In the genomic region with DNA sequence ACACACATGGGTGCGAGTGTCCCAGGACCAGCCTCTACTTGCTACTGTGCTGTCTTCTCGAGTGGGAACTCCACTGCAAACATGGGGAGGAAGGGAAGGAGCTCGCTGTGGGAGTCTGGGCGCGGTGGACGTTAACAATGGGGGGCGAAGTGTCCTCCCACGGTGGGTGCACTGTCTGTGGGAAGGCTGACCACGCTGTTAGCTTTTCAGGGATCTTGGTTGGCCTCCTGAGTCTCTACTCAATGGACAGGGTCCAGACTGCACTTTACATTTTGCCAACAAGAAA, we compare ENCODE assay signal across 26 cellular contexts.
"Had no signal": no experiment of that assay in that cellular context is flagged by ENCODE, and none has a peak within 500 bp of the region (broad histone marks: within the 10 kb centered on the region; RNA-seq: fewer than 3 reads in every experiment).

No MANE protein-coding gene starts in this region.

- H3K4me2 ChIP-seq: hepatocyte, SK-N-SH had no signal

- H3K27ac Mint-ChIP-seq: activated CD4-positive, alpha-beta T cell treated with anti-CD3 and anti-CD28 coated beads, Interleukin-2, amount 10 ng/mL, durations not matched to agents 7 days and 5 days; activated CD8-positive, alpha-beta memory T cell treated with anti-CD3 and anti-CD28 coated beads, Interleukin-2, amount 10 ng/mL, durations not matched to agents 7 days and 5 days; activated CD8-positive, alpha-beta T cell treated with anti-CD3 and anti-CD28 coated beads, Interleukin-2, amount 10 ng/mL, durations not matched to agents 7 days and 5 days; activated naive CD4-positive, alpha-beta T cell treated with anti-CD3 and anti-CD28 coated beads, Interleukin-2, amount 10 ng/mL, durations not matched to agents 7 days and 5 days; activated naive CD8-positive, alpha-beta T cell treated with anti-CD3 and anti-CD28 coated beads, Interleukin-2, amount 10 ng/mL, durations not matched to agents 7 days and 5 days; activated T-helper 1 cell treated with anti-CD3 and anti-CD28 coated beads, Interleukin-12 subunit alpha, Interleukin-12 subunit beta, Interleukin-2, Interleukin-4 antibody, amounts not matched to agents 30 ng/mL and 10 ng/mL and 1 ng/mL, durations not matched to agents 14 hours and 24 hours and 36 hours; nephron progenitor cell; WTC11 had no signal

- H3K36me3 Mint-ChIP-seq: activated CD8-positive, alpha-beta memory T cell treated with anti-CD3 and anti-CD28 coated beads, Interleukin-2, amount 10 ng/mL, durations not matched to agents 7 days and 5 days; activated naive CD4-positive, alpha-beta T cell treated with anti-CD3 and anti-CD28 coated beads, Interleukin-2, amount 10 ng/mL, durations not matched to agents 7 days and 5 days; activated naive CD8-positive, alpha-beta T cell treated with anti-CD3 and anti-CD28 coated beads, Interleukin-2, amount 10 ng/mL, durations not matched to agents 7 days and 5 days; WTC11 had no signal

- H3K4me3 ChIP-seq: gastroesophageal sphincter, hepatocyte, spleen, stomach, tibial artery had no signal

- H3K9me3 Mint-ChIP-seq: activated CD4-positive, alpha-beta T cell treated with anti-CD3 and anti-CD28 coated beads, Interleukin-2, amount 10 ng/mL, durations not matched to agents 7 days and 5 days; activated naive CD4-positive, alpha-beta T cell treated with anti-CD3 and anti-CD28 coated beads, Interleukin-2, amount 10 ng/mL, durations not matched to agents 7 days and 5 days; activated naive CD8-positive, alpha-beta T cell treated with anti-CD3 and anti-CD28 coated beads, Interleukin-2, amount 10 ng/mL, durations not matched to agents 7 days and 5 days; activated T-helper 1 cell treated with anti-CD3 and anti-CD28 coated beads, Interleukin-12 subunit alpha, Interleukin-12 subunit beta, Interleukin-2, Interleukin-4 antibody, amounts not matched to agents 30 ng/mL and 10 ng/mL and 1 ng/mL, durations not matched to agents 14 hours and 24 hours and 36 hours; nephron progenitor cell; WTC11 had no signal

- H2AFZ ChIP-seq: hepatocyte had no signal

- H3K9ac ChIP-seq: SK-N-SH had no signal

- H3K4me3 Mint-ChIP-seq: activated CD4-positive, alpha-beta T cell treated with anti-CD3 and anti-CD28 coated beads, Interleukin-2, amount 10 ng/mL, durations not matched to agents 7 days and 5 days; activated CD8-positive, alpha-beta memory T cell treated with anti-CD3 and anti-CD28 coated beads, Interleukin-2, amount 10 ng/mL, durations not matched to agents 7 days and 5 days; activated CD8-positive, alpha-beta T cell treated with anti-CD3 and anti-CD28 coated beads, Interleukin-2, amount 10 ng/mL, durations not matched to agents 7 days and 5 days; activated naive CD4-positive, alpha-beta T cell treated with anti-CD3 and anti-CD28 coated beads, Interleukin-2, amount 10 ng/mL, durations not matched to agents 7 days and 5 days; activated naive CD8-positive, alpha-beta T cell treated with anti-CD3 and anti-CD28 coated beads, Interleukin-2, amount 10 ng/mL, durations not matched to agents 7 days and 5 days; activated T-helper 1 cell treated with anti-CD3 and anti-CD28 coated beads, Interleukin-12 subunit alpha, Interleukin-12 subunit beta, Interleukin-2, Interleukin-4 antibody, amounts not matched to agents 30 ng/mL and 10 ng/mL and 1 ng/mL, durations not matched to agents 14 hours and 24 hours and 36 hours; nephron progenitor cell; WTC11 had no signal

- DNase-seq: activated CD4-positive, alpha-beta T cell treated with anti-CD3 and anti-CD28 coated beads for 1 hour; activated CD4-positive, alpha-beta T cell treated with anti-CD3 and anti-CD28 coated beads, Interleukin-2, amount 10 ng/mL, durations not matched to agents 7 days and 5 days; activated CD8-positive, alpha-beta T cell treated with anti-CD3 and anti-CD28 coated beads, Interleukin-2, amount 10 ng/mL, durations not matched to agents 7 days and 5 days; activated gamma-delta T cell; activated naive CD4-positive, alpha-beta T cell treated with anti-CD3 and anti-CD28 coated beads, Interleukin-2, amount 10 ng/mL, durations not matched to agents 7 days and 5 days; activated naive CD8-positive, alpha-beta T cell treated with anti-CD3 and anti-CD28 coated beads, Interleukin-2, amount 10 ng/mL, durations not matched to agents 7 days and 5 days; amniotic stem cell; caudate nucleus; effector CD8-positive, alpha-beta T cell; left cardiac atrium; left ventricle myocardium superior; nephron progenitor cell; occipital lobe; SK-N-SH; stimulated activated CD4-positive, alpha-beta T cell treated with anti-CD3 and anti-CD28 coated beads, Interleukin-2, amount 100 ng/mL, for 48 hours; stomach; SW 1271; T-helper 2 cell; tibial artery had no signal

- H3K27me3 ChIP-seq: gastroesophageal sphincter, hepatocyte, spleen, stomach, tibial artery had no signal

- H3K27ac ChIP-seq: gastroesophageal sphincter, hepatocyte, stomach, tibial artery had no signal

- ATAC-seq: activated CD8-positive, alpha-beta memory T cell treated with anti-CD3 and anti-CD28 coated beads, Interleukin-2, amount 10 ng/mL, durations not matched to agents 7 days and 5 days; activated CD8-positive, alpha-beta T cell treated with anti-CD3 and anti-CD28 coated beads, Interleukin-2, amount 10 ng/mL, durations not matched to agents 7 days and 5 days; gastroesophageal sphincter; left cardiac atrium; left ventricle myocardium superior; right cardiac atrium; WTC11 had no signal

- H3K9me3 ChIP-seq: gastroesophageal sphincter, SK-N-SH, spleen, stomach, tibial artery had no signal

- H3K36me3 ChIP-seq: gastroesophageal sphincter, spleen, stomach, tibial artery had no signal

- H3K27me3 Mint-ChIP-seq: activated CD4-positive, alpha-beta T cell treated with anti-CD3 and anti-CD28 coated beads, Interleukin-2, amount 10 ng/mL, durations not matched to agents 7 days and 5 days; activated CD8-positive, alpha-beta memory T cell treated with anti-CD3 and anti-CD28 coated beads, Interleukin-2, amount 10 ng/mL, durations not matched to agents 7 days and 5 days; activated naive CD8-positive, alpha-beta T cell treated with anti-CD3 and anti-CD28 coated beads, Interleukin-2, amount 10 ng/mL, durations not matched to agents 7 days and 5 days had no signal
